Comparison of ENCODE assay signal across 28 cellular contexts in genomic region chr1:61563611-61564010, GRCh38.
"Had no signal": no experiment of that assay in that cellular context is flagged by ENCODE, and none has a peak within 500 bp of the region (broad histone marks: within the 10 kb centered on the region; RNA-seq: fewer than 3 reads in every experiment).

No MANE protein-coding gene starts in this region.

- DNase-seq: activated effector memory CD4-positive, alpha-beta T cell treated with anti-CD3 and anti-CD28 coated beads, Interleukin-2, amount 50 U/mL, for 16 hours; activated effector memory CD4-positive, alpha-beta T cell treated with Interleukin-2 at 50 U/mL for 16 hours; activated gamma-delta T cell; activated gamma-delta T cell treated with Interleukin-2 at 50 U/mL for 16 hours; activated naive CD4-positive, alpha-beta T cell; activated naive CD4-positive, alpha-beta T cell treated with anti-CD3 and anti-CD28 coated beads for 36 hours; activated naive CD4-positive, alpha-beta T cell treated with anti-CD3 and anti-CD28 coated beads, Interleukin-2, amount 10 ng/mL, durations not matched to agents 7 days and 5 days; activated naive CD4-positive, alpha-beta T cell treated with anti-CD3 and anti-CD28 coated beads, Interleukin-2, amount 50 U/mL, for 16 hours; activated naive CD4-positive, alpha-beta T cell treated with Interleukin-2 at 50 U/mL for 16 hours; activated naive CD8-positive, alpha-beta T cell treated with anti-CD3 and anti-CD28 coated beads for 36 hours; activated naive CD8-positive, alpha-beta T cell treated with anti-CD3 and anti-CD28 coated beads, Interleukin-2, amount 10 ng/mL, durations not matched to agents 7 days and 5 days; activated naive CD8-positive, alpha-beta T cell treated with anti-CD3 and anti-CD28 coated beads, Interleukin-2, amount 50 U/mL, for 24 hours; activated T-cell treated with anti-CD3 and anti-CD28 coated beads, Interleukin-2, amount 50 U/mL, for 1 hour; activated T-cell treated with anti-CD3 and anti-CD28 coated beads, Interleukin-2, amount 50 U/mL, for 24 hours; activated T-cell treated with anti-CD3 and anti-CD28 coated beads, Interleukin-2, amount 50 U/mL, for 4 hours; activated T-cell treated with anti-CD3 and anti-CD28 coated beads, Interleukin-2, amount 50 U/mL, for 48 hours; activated T-cell treated with anti-CD3 and anti-CD28 coated beads, Interleukin-2, amount 50 U/mL, for 72 hours; adrenal gland; amniotic stem cell; amygdala; anterior cingulate cortex; aorta; body of pancreas; brain microvascular endothelial cell; central memory CD4-positive, alpha-beta T cell; cerebellar nuclear complex had no signal

- ATAC-seq: activated naive CD4-positive, alpha-beta T cell treated with anti-CD3 and anti-CD28 coated beads, Interleukin-2, amount 50 U/mL, for 72 hours; activated naive CD8-positive, alpha-beta T cell treated with anti-CD3 and anti-CD28 coated beads, Interleukin-2, amount 50 U/mL, for 24 hours; activated T-cell treated with anti-CD3 and anti-CD28 coated beads, Interleukin-2, amount 50 U/mL, for 4 hours; activated T-cell treated with anti-CD3 and anti-CD28 coated beads, Interleukin-2, amount 50 U/mL, for 72 hours; activated T-helper 17 cell treated with anti-CD3 and anti-CD28 coated beads, Interleukin-2, amount 50 U/mL, for 72 hours; body of pancreas had no signal
